ENCODE assay signal across 11 cellular contexts in the genomic region with DNA sequence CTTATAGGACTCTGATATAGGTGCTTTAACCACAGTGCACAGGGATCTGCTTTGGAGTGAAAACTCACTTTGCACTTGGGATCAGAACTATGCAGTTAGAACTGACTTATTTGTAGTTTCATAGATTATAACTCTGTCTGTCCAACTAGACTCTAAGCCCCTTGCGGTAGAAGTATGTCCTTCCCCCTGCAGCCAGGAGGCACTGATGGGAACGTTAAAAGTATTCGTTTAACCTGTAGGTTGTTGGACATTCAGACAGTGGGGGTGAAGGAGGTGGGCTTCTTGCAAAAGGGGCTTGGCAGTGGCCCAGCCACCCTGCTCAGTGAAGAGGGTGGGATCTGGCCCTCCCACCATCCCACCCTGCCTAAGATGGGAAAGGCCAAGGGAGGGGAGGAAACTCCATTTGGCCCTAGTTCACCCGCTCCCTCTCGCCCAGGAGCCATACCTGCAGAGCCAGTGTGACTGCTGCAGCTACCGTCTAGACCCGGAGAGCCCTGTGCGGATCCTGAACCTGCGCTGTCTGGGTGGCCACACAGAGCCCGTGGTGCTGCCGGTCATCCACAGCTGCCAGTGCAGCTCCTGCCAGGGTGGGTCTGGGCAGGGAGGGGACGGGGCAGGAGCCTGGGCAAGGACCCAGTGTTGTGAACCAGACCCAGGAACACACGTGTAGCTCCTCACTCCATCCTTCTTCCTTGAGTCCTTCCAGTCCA.
"Had no signal": no experiment of that assay in that cellular context is flagged by ENCODE, and none has a peak within 500 bp of the region (broad histone marks: within the 10 kb centered on the region; RNA-seq: fewer than 3 reads in every experiment).

No MANE protein-coding gene starts in this region.

- H3K27ac ChIP-seq: skin epidermis had no signal

- DNase-seq: activated CD4-positive, alpha-beta T cell treated with anti-CD3 and anti-CD28 coated beads, Interleukin-2, amount 10 ng/mL, durations not matched to agents 7 days and 5 days; activated naive CD4-positive, alpha-beta T cell treated with Interleukin-2 at 50 U/mL for 16 hours; anterior cingulate cortex; naive thymus-derived CD4-positive, alpha-beta T cell; retina; stimulated activated CD4-positive, alpha-beta T cell treated with anti-CD3 and anti-CD28 coated beads, Interleukin-4, amount 100 ng/mL, for 24 hours; stimulated activated naive CD4-positive, alpha-beta T cell treated with Interleukin-2 at 50 U/mL for 16 hours; trophoblast cell had no signal

- H3K9me3 ChIP-seq: mucosa of descending colon had no signal

- H3K4me3 Mint-ChIP-seq: activated CD4-positive, alpha-beta T cell treated with anti-CD3 and anti-CD28 coated beads, Interleukin-2, amount 10 ng/mL, durations not matched to agents 7 days and 5 days; naive thymus-derived CD4-positive, alpha-beta T cell; T-helper 2 cell treated with Interferon-gamma antibody and Interleukin-4, amounts not matched to agents 5 μg/mL and 100 μg/mL, for 36 hours had no signal

- H3K4me3 ChIP-seq: mucosa of descending colon, skin epidermis had no signal

- H3K27ac Mint-ChIP-seq: activated CD4-positive, alpha-beta T cell treated with anti-CD3 and anti-CD28 coated beads, Interleukin-2, amount 10 ng/mL, durations not matched to agents 7 days and 5 days; naive thymus-derived CD4-positive, alpha-beta T cell; T-helper 2 cell treated with Interferon-gamma antibody and Interleukin-4, amounts not matched to agents 5 μg/mL and 100 μg/mL, for 36 hours had no signal

- H3K36me3 Mint-ChIP-seq: naive thymus-derived CD4-positive, alpha-beta T cell had no signal

- ATAC-seq: mucosa of descending colon; naive thymus-derived CD4-positive, alpha-beta T cell had no signal

- H3K9me3 Mint-ChIP-seq: activated CD4-positive, alpha-beta T cell treated with anti-CD3 and anti-CD28 coated beads, Interleukin-2, amount 10 ng/mL, durations not matched to agents 7 days and 5 days; T-helper 2 cell treated with Interferon-gamma antibody and Interleukin-4, amounts not matched to agents 5 μg/mL and 100 μg/mL, for 36 hours had no signal
